ENCODE assay signal across 9 cellular contexts in the genomic region with DNA sequence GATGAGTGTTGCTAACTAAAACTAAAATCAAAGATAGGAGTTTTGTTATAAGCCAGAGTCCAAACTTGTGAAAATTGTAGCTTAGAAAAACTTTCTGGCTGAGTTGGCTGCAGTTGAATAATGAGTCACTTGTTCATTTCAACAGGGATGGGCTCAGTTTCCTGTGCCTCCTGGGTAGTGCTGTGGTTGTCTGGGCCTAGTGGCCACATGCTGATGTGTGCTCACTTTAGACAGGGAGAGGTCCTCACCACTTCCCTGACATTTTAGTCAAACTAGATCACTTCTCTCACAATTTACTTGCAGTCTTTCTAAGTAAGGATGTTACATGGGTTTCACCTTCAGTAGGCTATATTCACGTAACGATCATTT. TPM values are rescaled to one million over a fixed set of nuclear protein-coding genes. Genes with fewer than 3 reads are reported as not detected.
DNase-seq lines count a peak whose midpoint lies in the region; ATAC-seq, FAIRE-seq and TF ChIP-seq lines count a peak whose summit lies in the region.
"Had no signal": no experiment of that assay in that cellular context is flagged by ENCODE, and none has a peak within 500 bp of the region (broad histone marks: within the 10 kb centered on the region; RNA-seq: fewer than 3 reads in every experiment).

No MANE protein-coding gene starts in this region.

- FAIRE-seq in GM12891 (lab: Jason Lieb, UNC) (peak; percentile 93), small intestine (lab: Jason Lieb, UNC) (no peak)

- no peaks in the 10 kb centered on the region for H3K9me3 ChIP-seq in small intestine (ENCODE audit: control insufficient read depth, low read depth)
- H3K9me3 ChIP-seq: SJSA1 had no signal

- TF ChIP-seq POLR2A in GM12891 (IDR thresholded peaks at IDR 0.05; ENCODE audit: low read depth, low read length), result no peak

- H3K27ac ChIP-seq in small intestine (ENCODE audit: low read depth in 1 of 2, low read length in 1 of 2), result no peak overlapping the region
- H3K27ac ChIP-seq: SJSA1 had no signal

- DNase-seq in GM12891 (ENCODE audit: insufficient read length, low spot score) (peak; percentile 23), HFF-Myc (ENCODE audit: extremely low read depth, low read depth) (peak; percentile 45), RPMI8226 (peak; percentile 34), choroid plexus epithelial cell (ENCODE audit: low read depth) (peak; percentile 93), small intestine (peak; percentile 13), DMS153 treated with DMSO at 0.1 percent for 48 hours (lab: John Stamatoyannopoulos, UW; ENCODE audit: unreplicated experiment) (no peak), germinal center (ENCODE audit: low spot score) (no peak)

- no peaks in the 10 kb centered on the region for H3K4me1 ChIP-seq in small intestine (ENCODE audit: control insufficient read depth in 2 of 2, insufficient read depth in 1 of 2, low read depth in 1 of 2, low read length in 1 of 2)

- H3K27me3 ChIP-seq in small intestine (ENCODE audit: control insufficient read depth in 2 of 2, insufficient read depth in 2 of 2, low read length in 2 of 2), result no peaks in the 10 kb centered on the region

- WGBS in small intestine, 3 donors, result 75 to 93% (median 85%) methylated on average over 2 of the region's 2 CpGs

- TF ChIP-seq CTCF in HFF-Myc (IDR thresholded peaks at IDR 0.05; ENCODE audit: low read depth, low read length, missing control alignments) (no peak), choroid plexus epithelial cell (conservative IDR thresholded peaks at IDR 0.05; ENCODE audit: low read depth, low read length) (peak; percentile 23)

- H3K4me3 ChIP-seq in HFF-Myc (replicated peaks; ENCODE audit: low read depth, low read length) (no peak overlapping the region), choroid plexus epithelial cell (ENCODE audit: low read depth, low read length) (no peak overlapping the region), small intestine (ENCODE audit: low read depth in 1 of 2, low read length in 2 of 2) (no peak overlapping the region)
- H3K4me3 ChIP-seq: SJSA1 had no signal

- no peaks in the 10 kb centered on the region for H3K36me3 ChIP-seq in small intestine (ENCODE audit: control insufficient read depth in 2 of 2, insufficient read depth in 2 of 2, low read length in 2 of 2)
- H3K36me3 ChIP-seq: SJSA1 had no signal

- ATAC-seq in GM18858 (IDR thresholded peaks at IDR 0.05; ENCODE audit: unreplicated experiment), result no peak

TF ChIP-seq in GM12891, 5 proteins besides CTCF, POLR2A, EP300 and RAD21:
- no peak for TF ChIP-seq POLR2AphosphoS5 (IDR thresholded peaks at IDR 0.05; ENCODE audit: low read depth, low read length)
- no peak for TF ChIP-seq SPI1 (IDR thresholded peaks at IDR 0.05; ENCODE audit: low read depth, low read length)
- no peak for TF ChIP-seq TAF1 (IDR thresholded peaks at IDR 0.05; ENCODE audit: low read depth, low read length)
- TF ChIP-seq PAX5 (IDR thresholded peaks at IDR 0.05; ENCODE audit: insufficient read depth, low read length, severe bottlenecking), result no peak
- TF ChIP-seq POU2F2 (IDR thresholded peaks at IDR 0.05; ENCODE audit: low read depth, low read length), result no peak

RNA-seq across cellular contexts. Expression of a gene that starts 6.3 kb away (rescaled TPM):
- 10.3 TPM for polyA plus RNA-seq in GM12891 (2012; ENCODE audit: low read depth, missing spikeins)
- 10 to 100 TPM in 1 of 3 donors, 1 to 10 TPM in 2; 2.5 to 14.8 (median 8.9) TPM for polyA plus RNA-seq in small intestine

Comparison
In these comparisons a context has a peak if more than half of its experiments do, and no peak if none do; other contexts are left out.
1. DNase-seq: peak in GM12891 (single experiment), HFF-Myc (single experiment), RPMI8226 (single experiment), choroid plexus epithelial cell (single experiment) and small intestine (single experiment); none in DMS153 treated with DMSO at 0.1 percent for 48 hours (single experiment) and germinal center (single experiment).